21 cellular contexts compared by ENCODE assay signal in the genomic region with DNA sequence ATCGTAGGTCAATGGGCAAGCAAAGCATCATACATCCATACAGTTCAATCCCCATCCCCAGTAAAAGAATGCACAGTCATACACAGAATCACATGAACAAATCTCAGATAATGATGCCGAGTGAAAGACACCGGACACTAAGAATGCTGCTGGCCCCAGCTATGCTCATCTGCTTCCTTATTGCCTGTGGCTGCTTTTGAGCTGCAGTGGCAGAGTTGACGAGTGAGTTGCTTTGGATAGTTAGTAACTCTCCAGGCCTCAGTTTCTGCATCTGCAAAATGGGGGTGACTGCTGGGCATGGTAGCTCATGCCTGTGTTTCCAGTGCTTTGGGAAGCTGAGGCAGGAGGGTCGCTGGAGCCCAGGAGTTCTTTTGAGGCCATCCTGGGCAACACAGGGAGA. TPM values are rescaled to one million over a fixed set of nuclear protein-coding genes. Genes with fewer than 3 reads are reported as not detected.
DNase-seq lines count a peak whose midpoint lies in the region; ATAC-seq, FAIRE-seq and TF ChIP-seq lines count a peak whose summit lies in the region.
"Had no signal": no experiment of that assay in that cellular context is flagged by ENCODE, and none has a peak within 500 bp of the region (broad histone marks: within the 10 kb centered on the region; RNA-seq: fewer than 3 reads in every experiment).

No MANE protein-coding gene starts in this region.

- no peak overlapping the region for H3K4me3 ChIP-seq in K562
- H3K4me3 ChIP-seq: GM23338 had no signal

- no peak for FAIRE-seq in K562 (lab: Jason Lieb, UNC)
- FAIRE-seq: A204.1, GM12892, GM18507, H54, HTR-8/SVneo had no signal

- H3K27ac ChIP-seq in RWPE1 (peak overlapping the region; percentile 0; the same call in 1 of the 2 replicates), K562 (ENCODE audit: extremely low read depth, low read depth, low read length) (no peak overlapping the region)
- H3K27ac ChIP-seq: C4-2B had no signal

- H3K4me2 ChIP-seq in K562 (ENCODE audit: insufficient read depth, low read length): no peak overlapping the region
- H3K4me2 ChIP-seq: GM23338 had no signal

- no peak overlapping the region for H3K9ac ChIP-seq in K562 (ENCODE audit: insufficient read depth in 1 of 2, low read depth in 2 of 2, low read length in 2 of 2)

- H3K27me3 ChIP-seq in K562 (ENCODE audit: control insufficient read depth in 2 of 2, insufficient read depth in 2 of 2, low read length in 2 of 2): no peaks in the 10 kb centered on the region
- H3K27me3 ChIP-seq: BE2C had no signal

- no peaks in the 10 kb centered on the region for H3K9me3 ChIP-seq in K562 (replicated peaks; ENCODE audit: control insufficient read depth, insufficient read depth, low read depth, low read length)
- H3K9me3 ChIP-seq: BE2C had no signal

- H2AFZ ChIP-seq in K562 (ENCODE audit: low read depth, low read length): no peak overlapping the region
- H2AFZ ChIP-seq: GM23338 had no signal

- no peak for TF ChIP-seq RAD21 in K562 (CRISPR knock-in tag; conservative IDR thresholded peaks at IDR 0.05 in 1 of 2, IDR thresholded peaks at IDR 0.05 in 1 of 2)

- BruUV-seq in K562 (replicated peaks; lab: Mats Ljungman, UMichigan): no TSS peak

- no peaks in the 10 kb centered on the region for H4K20me1 ChIP-seq in K562 (replicated peaks; ENCODE audit: control insufficient read depth, insufficient read depth, low read length)

- no peak for TF ChIP-seq EP300 in K562 (IDR thresholded peaks at IDR 0.05; ENCODE audit: low read length)

- 25% methylated on average over 5 of the region's 5 CpGs for WGBS in K562 (ENCODE audit: insufficient coverage, low coverage, missing lambda C conversion rate)

- intact Hi-C loops in K562 (cut with micrococcal nuclease): no loop called here

- H3K79me2 ChIP-seq in K562 (ENCODE audit: control insufficient read depth, insufficient read depth, low read length): no peaks in the 10 kb centered on the region

- CTCF ChIA-PET in RWPE1 (lab: Yijun Ruan, JAX) (interaction anchor here (0.6 to 0.7 kb wide), 3 partner anchors 113 to 258 kb away, joined by 3 read pairs; no protein-coding TSS in a partner anchor), K562 (lab: Yijun Ruan, JAX; ENCODE audit: low intra/inter-chr PET ratio) (no interaction called here)

- peaks cover 5 to 9% of the 10 kb centered on the region in 2 experiments for H3K4me1 ChIP-seq in K562 (replicated peaks in 1 of 2; ENCODE audit: control insufficient read depth in 2 of 2, insufficient read depth in 2 of 2, low read length in 2 of 2)
- H3K4me1 ChIP-seq: BE2C had no signal

- in situ Hi-C loops in K562 (cut with MboI): no loop called here

- no peaks in the 10 kb centered on the region for H3K36me3 ChIP-seq in K562 (ENCODE audit: control insufficient read depth, insufficient read depth, low read length)
- H3K36me3 ChIP-seq: BE2C had no signal

- no peaks in the 10 kb centered on the region for H3K9me1 ChIP-seq in K562 (ENCODE audit: control insufficient read depth, insufficient read depth, low read length)

- POLR2A ChIA-PET in RWPE1 (lab: Yijun Ruan, JAX; ENCODE audit: low non-redundant PET): no interaction called here
- POLR2A ChIA-PET in K562 (lab: Yijun Ruan, JAX): no interaction called here

- TF ChIP-seq CTCF in RWPE1 (conservative IDR thresholded peaks at IDR 0.05; ENCODE audit: low read depth) (no peak), K562 (IDR thresholded peaks at IDR 0.05 in 2 of 3, conservative IDR thresholded peaks at IDR 0.05 in 1 of 3; ENCODE audit: insufficient read depth in 2 of 3, low read depth in 1 of 3, low read length in 3 of 3) (no peak)

- DNase-seq in RWPE1 (ENCODE audit: low spot score) (no peak), K562 (ENCODE audit: extremely low read depth in 1 of 4, low spot score in 3 of 4) (no peak), foreskin melanocyte (peak; percentile 57), C1 segment of cervical spinal cord (lab: John Stamatoyannopoulos, UW) (no peak), erythroblast (lab: John Stamatoyannopoulos, UW) (no peak), ecto neural progenitor cell (ENCODE audit: low spot score) (no peak)
- DNase-seq: ACHN; BE2C; CD4-positive, alpha-beta T cell; DMS153; DMS79; GDM1; HCEC 1CT; HFFc6 had no signal

- no peak for ATAC-seq in K562
- ATAC-seq: GM23338 had no signal

- TF ChIP-seq POLR2A in K562 (conservative IDR thresholded peaks at IDR 0.05) (no peak), erythroblast (IDR thresholded peaks at IDR 0.05; ENCODE audit: low read length) (no peak)

TF ChIP-seq in K562, 482 proteins besides CTCF, POLR2A, EP300 and RAD21:
- TF ChIP-seq ADNP (tag; IDR thresholded peaks at IDR 0.05): 0 out of 2 replicates have a peak, but pooled peaks have one; percentile 19
- TF ChIP-seq MAFG (tag; conservative IDR thresholded peaks at IDR 0.05): peak; percentile 67
- TF ChIP-seq ZNF384 (IDR thresholded peaks at IDR 0.05; ENCODE audit: low read depth, low read length): no peak
- peak; percentile 29; the same call in 1 of the 2 replicates for TF ChIP-seq ZNF316 (IDR thresholded peaks at IDR 0.05)
- TF ChIP-seq NR3C1 (CRISPR knock-in tag; IDR thresholded peaks at IDR 0.05): no peak
- TF ChIP-seq LCOR (CRISPR knock-in tag; IDR thresholded peaks at IDR 0.05): no peak
- TF ChIP-seq RBM25 (IDR thresholded peaks at IDR 0.05; ENCODE audit: low read depth, low read length, severe bottlenecking): peak; percentile 79
- TF ChIP-seq ZBTB8A (IDR thresholded peaks at IDR 0.05; ENCODE audit: partially characterized antibody): no peak
- peak; percentile 39; the same call in 1 of the 2 replicates for TF ChIP-seq HDAC2 (IDR thresholded peaks at IDR 0.05)
- TF ChIP-seq KDM1A (IDR thresholded peaks at IDR 0.05): peak; percentile 53 to 68
- TF ChIP-seq ZNF121 (CRISPR knock-in tag; conservative IDR thresholded peaks at IDR 0.05): peak; percentile 88
- no peak for TF ChIP-seq FOXA3 (CRISPR knock-in tag; conservative IDR thresholded peaks at IDR 0.05 in 1 of 2, IDR thresholded peaks at IDR 0.05 in 1 of 2)
- TF ChIP-seq ZNF79 (CRISPR knock-in tag; IDR thresholded peaks at IDR 0.05; ENCODE audit: low read depth): no peak
- peak; percentile 44; the same call in 1 of the 2 replicates for TF ChIP-seq NFE2 (IDR thresholded peaks at IDR 0.05; ENCODE audit: low read depth)
- no peak for TF ChIP-seq KDM2B (CRISPR knock-in tag; IDR thresholded peaks at IDR 0.05)
- TF ChIP-seq DMBX1 (CRISPR knock-in tag; IDR thresholded peaks at IDR 0.05; ENCODE audit: borderline replicate concordance): no peak
- TF ChIP-seq CTBP1 (IDR thresholded peaks at IDR 0.05; ENCODE audit: borderline replicate concordance): peak; percentile 35; the same call in 1 of the 2 replicates
- TF ChIP-seq, protein P1, sequence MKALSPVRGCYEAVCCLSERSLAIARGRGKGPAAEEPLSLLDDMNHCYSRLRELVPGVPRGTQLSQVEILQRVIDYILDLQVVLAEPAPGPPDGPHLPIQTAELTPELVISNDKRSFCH (CRISPR knock-in tag; IDR thresholded peaks at IDR 0.05): no peak
- TF ChIP-seq, protein P1 (tag; IDR thresholded peaks at IDR 0.05): no peak
- TF ChIP-seq BCOR (IDR thresholded peaks at IDR 0.05): peak; percentile 86
- TF ChIP-seq, protein P2, sequence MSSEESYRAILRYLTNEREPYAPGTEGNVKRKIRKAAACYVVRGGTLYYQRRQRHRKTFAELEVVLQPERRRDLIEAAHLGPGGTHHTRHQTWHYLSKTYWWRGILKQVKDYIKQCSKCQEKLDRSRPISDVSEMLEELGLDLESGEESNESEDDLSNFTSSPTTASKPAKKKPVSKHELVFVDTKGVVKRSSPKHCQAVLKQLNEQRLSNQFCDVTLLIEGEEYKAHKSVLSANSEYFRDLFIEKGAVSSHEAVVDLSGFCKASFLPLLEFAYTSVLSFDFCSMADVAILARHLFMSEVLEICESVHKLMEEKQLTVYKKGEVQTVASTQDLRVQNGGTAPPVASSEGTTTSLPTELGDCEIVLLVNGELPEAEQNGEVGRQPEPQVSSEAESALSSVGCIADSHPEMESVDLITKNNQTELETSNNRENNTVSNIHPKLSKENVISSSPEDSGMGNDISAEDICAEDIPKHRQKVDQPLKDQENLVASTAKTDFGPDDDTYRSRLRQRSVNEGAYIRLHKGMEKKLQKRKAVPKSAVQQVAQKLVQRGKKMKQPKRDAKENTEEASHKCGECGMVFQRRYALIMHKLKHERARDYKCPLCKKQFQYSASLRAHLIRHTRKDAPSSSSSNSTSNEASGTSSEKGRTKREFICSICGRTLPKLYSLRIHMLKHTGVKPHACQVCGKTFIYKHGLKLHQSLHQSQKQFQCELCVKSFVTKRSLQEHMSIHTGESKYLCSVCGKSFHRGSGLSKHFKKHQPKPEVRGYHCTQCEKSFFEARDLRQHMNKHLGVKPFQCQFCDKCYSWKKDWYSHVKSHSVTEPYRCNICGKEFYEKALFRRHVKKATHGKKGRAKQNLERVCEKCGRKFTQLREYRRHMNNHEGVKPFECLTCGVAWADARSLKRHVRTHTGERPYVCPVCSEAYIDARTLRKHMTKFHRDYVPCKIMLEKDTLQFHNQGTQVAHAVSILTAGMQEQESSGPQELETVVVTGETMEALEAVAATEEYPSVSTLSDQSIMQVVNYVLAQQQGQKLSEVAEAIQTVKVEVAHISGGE (CRISPR knock-in tag; IDR thresholded peaks at IDR 0.05): no peak
TF ChIP-seq in K562: peak in this region for 10.

RNA-seq across cellular contexts. Expression of a gene that starts 12.9 kb away (rescaled TPM):
- total RNA-seq in K562 (2011; cell fraction: chromatin; rRNA removed; ENCODE audit: low replicate concordance): 66.4 and 156 TPM in 2 replicates
- total RNA-seq in K562 (2011; cell fraction: nucleolus; rRNA removed): 56.2 and 56.5 TPM in 2 replicates
- total RNA-seq in K562 (2011; cell fraction: nucleoplasm; rRNA removed): 46.9 and 54.0 TPM in 2 replicates
- total RNA-seq in K562 (2014; rRNA removed): 14.1 and 15.7 TPM in 2 replicates
- total RNA-seq in K562 (2014; rRNA removed; fragmentation: Illumina TruSeq; extraction: Trizol): 3.0 and 3.7 TPM in 2 replicates
- 6.9 and 8.4 TPM in 2 replicates for total RNA-seq in K562 (2015; rRNA removed; fragmentation: Illumina TruSeq; extraction: Trizol)
- total RNA-seq in K562 (2021): 57.3 and 62.1 TPM in 2 replicates
- polyA plus RNA-seq in K562 (2011; rRNA removed): 2.0 and 2.9 TPM in 2 replicates
- polyA plus RNA-seq in K562 (2011; cell fraction: cytosol; rRNA removed): 1.8 and 2.6 TPM in 2 replicates
- 13.2 and 19.2 TPM in 2 replicates for polyA plus RNA-seq in K562 (2011; cell fraction: nucleus; rRNA removed)
- 20.3 and 20.4 TPM in 2 replicates for polyA plus RNA-seq in K562 (2012)
- polyA plus RNA-seq in K562 (2014; fragmentation: Illumina TruSeq; extraction: Trizol): 17.2 and 26.2 TPM in 2 replicates
- polyA plus RNA-seq in K562 (2014; fragmentation: Nextera tagmentation; extraction: Ambion mirVana): under 1 TPM; 0.71 to 0.99 TPM
- 14.1 and 15.9 TPM in 2 replicates for polyA plus RNA-seq in K562 (2014; rRNA removed)
- 4.0 and 4.7 TPM in 2 replicates for polyA minus RNA-seq in K562 (2011; rRNA and poly(A)+ RNA removed)
- polyA minus RNA-seq in K562 (2011; cell fraction: cytosol; rRNA and poly(A)+ RNA removed): 14.5 and 19.9 TPM in 2 replicates
- 16.6 and 19.5 TPM in 2 replicates for polyA minus RNA-seq in K562 (2011; cell fraction: nucleus; rRNA and poly(A)+ RNA removed)
